ENCODE assay signal across 25 cellular contexts in the genomic region with DNA sequence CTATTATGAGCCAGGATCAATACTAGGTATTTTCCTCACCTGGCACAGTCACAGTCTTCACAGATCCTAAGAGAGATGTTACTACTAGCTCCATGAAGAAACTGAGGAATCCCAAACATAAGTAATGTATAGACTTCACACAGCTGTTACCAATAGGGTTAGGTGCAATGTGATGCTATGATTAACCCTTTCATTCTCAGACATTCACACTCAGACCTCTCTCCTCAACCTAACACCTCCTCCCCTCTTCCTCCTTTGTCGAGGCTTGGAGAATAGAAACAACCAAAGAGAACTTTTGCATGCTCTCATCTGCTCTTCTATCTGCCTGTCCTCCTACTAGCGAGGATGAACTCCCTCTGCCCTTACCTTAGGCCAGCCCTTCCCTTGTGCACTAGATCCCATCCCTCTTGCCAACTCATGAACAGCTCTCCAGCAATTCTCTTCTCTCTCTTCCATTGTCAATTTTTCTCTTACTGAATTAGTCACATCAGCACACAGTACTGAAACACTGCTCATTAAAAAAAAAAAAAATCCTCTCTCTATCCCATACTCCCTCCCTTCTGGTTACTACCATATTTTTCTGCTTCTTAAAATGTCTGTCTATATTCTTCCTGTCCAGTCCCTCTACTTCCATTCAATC. TPM values are rescaled to one million over a fixed set of nuclear protein-coding genes. Genes with fewer than 3 reads are reported as not detected.
DNase-seq lines count a peak whose midpoint lies in the region; ATAC-seq, FAIRE-seq and TF ChIP-seq lines count a peak whose summit lies in the region.
"Had no signal": no experiment of that assay in that cellular context is flagged by ENCODE, and none has a peak within 500 bp of the region (broad histone marks: within the 10 kb centered on the region; RNA-seq: fewer than 3 reads in every experiment).

No MANE protein-coding gene starts in this region.

- H3K36me3 Mint-ChIP-seq in chondrocyte (ENCODE audit: low read depth), result peaks cover 1% of the 10 kb centered on the region

- H3K79me1 ChIP-seq in IMR-90 (ENCODE audit: low read depth in 1 of 2, low read length in 2 of 2), result peaks cover 25 to 62% of the 10 kb centered on the region in 2 experiments

- intact Hi-C loops in HepG2 (cut with micrococcal nuclease; ENCODE audit: unreplicated experiment) (loop anchor here (10.0 kb wide), 1 partner anchor 45 kb away; a partner anchor contains a TSS), right lobe of liver (cut with DNase I) (no loop called here), IMR-90 (cut with micrococcal nuclease) (no loop called here), thyroid gland (cut with DNase I) (no loop called here)

- no peak for ATAC-seq in HepG2
- ATAC-seq in right lobe of liver, result no peak
- no peak for ATAC-seq in IMR-90 (ENCODE audit: low read depth)
- ATAC-seq: A549, heart right ventricle, left lobe of liver, sciatic nerve, upper lobe of right lung had no signal

- H3K9ac ChIP-seq in HepG2 (ENCODE audit: insufficient read depth, low read depth, low read length), result no peak overlapping the region
- no peak overlapping the region for H3K9ac ChIP-seq in IMR-90 (ENCODE audit: low read depth, low read length)
- H3K9ac ChIP-seq in smooth muscle cell (ENCODE audit: low read depth), result no peak overlapping the region
- H3K9ac ChIP-seq: parathyroid adenoma had no signal

- H3K27ac Mint-ChIP-seq in chondrocyte (ENCODE audit: unreplicated experiment), result no peak overlapping the region
- H3K27ac Mint-ChIP-seq: activated naive CD4-positive, alpha-beta T cell treated with anti-CD3 and anti-CD28 coated beads for 36 hours; activated T-cell treated with anti-CD3 and anti-CD28 coated beads, Interleukin-2, amount 50 U/mL, for 24 hours; nephron had no signal

- H2BK120ac ChIP-seq in IMR-90 (ENCODE audit: low read depth, low read length), result no peak overlapping the region

- TF ChIP-seq EP300 in HepG2 (IDR thresholded peaks at IDR 0.05; ENCODE audit: low read depth in 2 of 2, low read length in 2 of 2) (no peak), HepG2 (CRISPR knock-in tag; IDR thresholded peaks at IDR 0.05; ENCODE audit: borderline replicate concordance) (no peak)

- H4K8ac ChIP-seq in IMR-90 (ENCODE audit: low read depth in 2 of 2, low read length in 2 of 2), result 0 out of 4 replicates have a peak overlapping the region, but pooled peaks of 1 of the 2 experiments have one; percentile 38

- peaks cover 17% of the 10 kb centered on the region for H3K9me1 ChIP-seq in IMR-90 (ENCODE audit: insufficient read depth, low read length)

- peaks cover 40% of the 10 kb centered on the region for H3K4me1 Mint-ChIP-seq in chondrocyte (ENCODE audit: low read depth)

- no peak for TF ChIP-seq POLR2A in HepG2 (IDR thresholded peaks at IDR 0.05; ENCODE audit: insufficient read depth in 1 of 2, low read depth in 2 of 2, low read length in 2 of 2)
- no peak for TF ChIP-seq POLR2A in right lobe of liver (IDR thresholded peaks at IDR 0.05)
- TF ChIP-seq POLR2A in IMR-90 (IDR thresholded peaks at IDR 0.05; ENCODE audit: low read depth, low read length), result no peak
- TF ChIP-seq POLR2A in thyroid gland (IDR thresholded peaks at IDR 0.05), result no peak

- POLR2A ChIA-PET in HepG2 (lab: Yijun Ruan, JAX) (no interaction called here), IMR-90 (lab: Charles Lee; ENCODE audit: unreplicated experiment) (no interaction called here)

- no peak overlapping the region for H4K91ac ChIP-seq in IMR-90 (ENCODE audit: insufficient read depth, low read depth, low read length)

- H3K4me3 ChIP-seq in HepG2 (replicated peaks in 1 of 3; ENCODE audit: insufficient read depth in 1 of 3, low read depth in 2 of 3, low read length in 3 of 3) (no peak overlapping the region), right lobe of liver (no peak overlapping the region), IMR-90 (ENCODE audit: insufficient read depth, low read depth, low read length) (no peak overlapping the region), brain microvascular endothelial cell (ENCODE audit: low read depth, low read length) (no peak overlapping the region), smooth muscle cell (no peak overlapping the region), thyroid gland (replicated peaks in 1 of 3) (no peak overlapping the region)
- H3K4me3 ChIP-seq: A549, heart right ventricle, upper lobe of right lung had no signal

- in situ Hi-C loops in HepG2 (cut with HindIII; ENCODE audit: extremely low pct_ligation_motif_present, low pct_unique_long_range_greater_than_20kb) (no loop called here), IMR-90 (cut with MboI; ENCODE audit: low sequenced_read_pairs) (no loop called here), brain microvascular endothelial cell (cut with HindIII; ENCODE audit: low pct_ligation_motif_present, low sequenced_read_pairs) (no loop called here)

- H4K20me1 ChIP-seq in HepG2 (ENCODE audit: insufficient read depth, low read length) (no peaks in the 10 kb centered on the region), IMR-90 (ENCODE audit: insufficient read depth, low read length) (no peaks in the 10 kb centered on the region), smooth muscle cell (ENCODE audit: low read depth) (no peaks in the 10 kb centered on the region)

- H3K36me3 ChIP-seq in HepG2 (replicated peaks in 1 of 2; ENCODE audit: control insufficient read depth in 1 of 2, insufficient read depth in 2 of 2, low read length in 2 of 2) (no peaks in the 10 kb centered on the region; a peak in 1 of 5 replicates), right lobe of liver (no peaks in the 10 kb centered on the region), IMR-90 (ENCODE audit: control insufficient read depth, insufficient read depth, low read length) (peaks cover 3% of the 10 kb centered on the region), brain microvascular endothelial cell (replicated peaks) (no peaks in the 10 kb centered on the region), smooth muscle cell (ENCODE audit: low read depth) (no peaks in the 10 kb centered on the region), thyroid gland (no peaks in the 10 kb centered on the region)

- H3K27ac ChIP-seq in HepG2 (ENCODE audit: extremely low read length, insufficient read depth, low read length), result no peak overlapping the region
- no peak overlapping the region for H3K27ac ChIP-seq in right lobe of liver
- no peak overlapping the region for H3K27ac ChIP-seq in IMR-90 (ENCODE audit: insufficient read depth, low read length)
- H3K27ac ChIP-seq in brain microvascular endothelial cell, result peak overlapping the region; percentile 78
- peak overlapping the region; percentile 81 for H3K27ac ChIP-seq in smooth muscle cell (ENCODE audit: low read depth)
- no peak overlapping the region for H3K27ac ChIP-seq in thyroid gland
- H3K27ac ChIP-seq: A549, heart right ventricle, parathyroid adenoma, RWPE1, upper lobe of right lung had no signal

- peak overlapping the region; percentile 79; the same call in 1 of the 2 replicates for H3K23ac ChIP-seq in IMR-90 (ENCODE audit: low read depth, low read length)

- H3K27me3 Mint-ChIP-seq in chondrocyte (ENCODE audit: low read depth), result no peaks in the 10 kb centered on the region
- H3K27me3 Mint-ChIP-seq: activated T-cell treated with anti-CD3 and anti-CD28 coated beads, Interleukin-2, amount 50 U/mL, for 24 hours had no signal

- H2AK9ac ChIP-seq in IMR-90 (replicated peaks; ENCODE audit: low read depth, low read length, poor library complexity), result no peak overlapping the region

- FAIRE-seq in HepG2 (lab: Jason Lieb, UNC), result no peak
- FAIRE-seq: A549 had no signal

- dilution Hi-C loops in IMR-90 (cut with HindIII; ENCODE audit: low sequenced_read_pairs, unreplicated experiment), result no loop called here

- H2AK5ac ChIP-seq in IMR-90 (ENCODE audit: low read depth, low read length), result peak overlapping the region; percentile 61; the same call in 1 of the 2 replicates

- peak overlapping the region; percentile 30; the same call in 1 of the 2 replicates for H3K14ac ChIP-seq in IMR-90 (replicated peaks; ENCODE audit: low read depth, low read length)

- H2BK5ac ChIP-seq in IMR-90 (ENCODE audit: low read depth, low read length, poor library complexity, severe bottlenecking), result peak overlapping the region; percentile 67

- H2AFZ ChIP-seq in HepG2 (ENCODE audit: low read length), result no peak overlapping the region
- H2AFZ ChIP-seq in IMR-90 (replicated peaks; ENCODE audit: low read length, poor library complexity), result no peak overlapping the region
- no peak overlapping the region for H2AFZ ChIP-seq in smooth muscle cell (ENCODE audit: low read depth)
- H2AFZ ChIP-seq: parathyroid adenoma had no signal

- H3K4me3 Mint-ChIP-seq in chondrocyte (ENCODE audit: unreplicated experiment), result no peak overlapping the region
- H3K4me3 Mint-ChIP-seq: activated naive CD4-positive, alpha-beta T cell treated with anti-CD3 and anti-CD28 coated beads for 36 hours; activated T-cell treated with anti-CD3 and anti-CD28 coated beads, Interleukin-2, amount 50 U/mL, for 24 hours; nephron had no signal

- DNase-seq in HepG2 (ENCODE audit: low spot score) (no peak), right lobe of liver (no peak), IMR-90 (peak; percentile 38), brain microvascular endothelial cell (no peak), smooth muscle cell (lab: John Stamatoyannopoulos, UW; ENCODE audit: unreplicated experiment) (no peak), thyroid gland (no peak), chondrocyte (ENCODE audit: low spot score) (no peak), T-helper 2 cell (no peak)
- DNase-seq: activated T-cell treated with anti-CD3 and anti-CD28 coated beads, Interleukin-2, amount 50 U/mL, for 24 hours; central memory CD4-positive, alpha-beta T cell; COR-L47; heart right ventricle; MM.1S; NCI-H1436 treated with DMSO at 0.1 percent for 48 hours; NCI-H2171; NCI-H524; T-helper 9 cell; upper lobe of right lung had no signal

- 93% methylated on average over 2 of the region's 2 CpGs for WGBS in HepG2 (ENCODE audit: low lambda C conversion rate)
- 85% methylated on average over 2 of the region's 2 CpGs for WGBS in right lobe of liver (ENCODE audit: insufficient coverage, low coverage, low lambda C conversion rate, missing lambda C conversion rate)
- 55% methylated on average over 2 of the region's 2 CpGs; no CpG with 5 or more reads in 1 of the 2 experiments for WGBS in IMR-90 (ENCODE audit: extremely low coverage in 2 of 2, insufficient read length in 1 of 2), 2 experiments
- whole genome bisulfite sequencing in smooth muscle cell (ENCODE audit: low lambda C conversion rate), result 91% methylated on average over 2 of the region's 2 CpGs
- 70 to 82% methylated on average over 2 of the region's 2 CpGs for WGBS in thyroid gland, 2 donors

- no peaks in the 10 kb centered on the region for H3K9me3 ChIP-seq in HepG2 (ENCODE audit: low read length)
- H3K9me3 ChIP-seq in right lobe of liver, result no peaks in the 10 kb centered on the region
- no peaks in the 10 kb centered on the region for H3K9me3 ChIP-seq in IMR-90 (ENCODE audit: control insufficient read depth, insufficient read depth, low read length)
- no peaks in the 10 kb centered on the region for H3K9me3 ChIP-seq in smooth muscle cell (replicated peaks; ENCODE audit: low read depth)
- H3K9me3 ChIP-seq in thyroid gland, result no peaks in the 10 kb centered on the region
- H3K9me3 ChIP-seq: A549, heart right ventricle, upper lobe of right lung had no signal

- peak overlapping the region; percentile 47 for H2BK20ac ChIP-seq in IMR-90 (ENCODE audit: low read depth, low read length)

- no peak overlapping the region for H3K56ac ChIP-seq in IMR-90 (ENCODE audit: extremely low read depth, insufficient read depth, low read length)

- H3K27me3 ChIP-seq in HepG2 (ENCODE audit: control insufficient read depth in 1 of 2, insufficient read depth in 2 of 2, low read length in 2 of 2), result no peaks in the 10 kb centered on the region
- H3K27me3 ChIP-seq in right lobe of liver, result no peaks in the 10 kb centered on the region
- H3K27me3 ChIP-seq in IMR-90 (ENCODE audit: control insufficient read depth, insufficient read depth, low read length), result no peaks in the 10 kb centered on the region
- no peaks in the 10 kb centered on the region for H3K27me3 ChIP-seq in brain microvascular endothelial cell (replicated peaks)
- H3K27me3 ChIP-seq in smooth muscle cell (ENCODE audit: low read depth), result no peaks in the 10 kb centered on the region
- no peaks in the 10 kb centered on the region for H3K27me3 ChIP-seq in thyroid gland
- H3K27me3 ChIP-seq: heart right ventricle, upper lobe of right lung had no signal

- H4K5ac ChIP-seq in IMR-90 (ENCODE audit: low read depth, low read length), result no peak overlapping the region; the same call in 1 of the 2 replicates

- no peaks in the 10 kb centered on the region for H3K79me2 ChIP-seq in HepG2 (ENCODE audit: insufficient read depth, low read length)
- peaks cover 10% of the 10 kb centered on the region for H3K79me2 ChIP-seq in smooth muscle cell (ENCODE audit: low read depth)

- H3K4me1 ChIP-seq in HepG2 (ENCODE audit: insufficient read depth, low read length), result no peaks in the 10 kb centered on the region
- H3K4me1 ChIP-seq in right lobe of liver, result no peaks in the 10 kb centered on the region
- H3K4me1 ChIP-seq in IMR-90 (ENCODE audit: control insufficient read depth, insufficient read depth, low read length), result peaks cover 7% of the 10 kb centered on the region
- peaks cover 20% of the 10 kb centered on the region for H3K4me1 ChIP-seq in smooth muscle cell (ENCODE audit: low read depth)
- no peaks in the 10 kb centered on the region for H3K4me1 ChIP-seq in thyroid gland
- H3K4me1 ChIP-seq: parathyroid adenoma had no signal

- TF ChIP-seq RAD21 in HepG2 (CRISPR knock-in tag; IDR thresholded peaks at IDR 0.05) (no peak), IMR-90 (IDR thresholded peaks at IDR 0.05; ENCODE audit: low read length) (no peak)

- no peak overlapping the region for H3K4me2 ChIP-seq in HepG2 (ENCODE audit: low read depth, low read length)
- no peak overlapping the region; the same call in 1 of the 2 replicates for H3K4me2 ChIP-seq in IMR-90 (ENCODE audit: low read depth, low read length)
- H3K4me2 ChIP-seq in smooth muscle cell, result no peak overlapping the region
- H3K4me2 ChIP-seq: A549 had no signal

- H2BK15ac ChIP-seq in IMR-90 (ENCODE audit: low read depth, low read length), result 0 out of 3 replicates have a peak overlapping the region, but pooled peaks have one; percentile 37

- CTCF ChIA-PET in HepG2 (lab: Yijun Ruan, JAX; ENCODE audit: low intra/inter-chr PET ratio, low total read pairs) (no interaction called here), IMR-90 (lab: Yijun Ruan, JAX) (interaction anchor here (0.7 kb wide), 1 partner anchor 14 kb away, joined by 3 read pairs; no protein-coding TSS in a partner anchor)

- no peaks in the 10 kb centered on the region for H3K9me3 Mint-ChIP-seq in chondrocyte (ENCODE audit: low read depth)
- H3K9me3 Mint-ChIP-seq: activated naive CD4-positive, alpha-beta T cell treated with anti-CD3 and anti-CD28 coated beads for 36 hours; activated T-cell treated with anti-CD3 and anti-CD28 coated beads, Interleukin-2, amount 50 U/mL, for 24 hours; nephron had no signal

- peak overlapping the region; percentile 57; the same call in 1 of the 2 replicates for H3K18ac ChIP-seq in IMR-90 (ENCODE audit: low read depth, low read length)

- peak overlapping the region; percentile 63; the same call in 1 of the 2 replicates for H3K4ac ChIP-seq in IMR-90 (ENCODE audit: low read depth, low read length)

- no peak for TF ChIP-seq CTCF in HepG2 (CRISPR knock-in tag; IDR thresholded peaks at IDR 0.05)
- no peak for TF ChIP-seq CTCF in right lobe of liver (IDR thresholded peaks at IDR 0.05)
- no peak for TF ChIP-seq CTCF in IMR-90 (conservative IDR thresholded peaks at IDR 0.05; ENCODE audit: low read depth, low read length)
- no peak for TF ChIP-seq CTCF in brain microvascular endothelial cell (IDR thresholded peaks at IDR 0.05; ENCODE audit: low read depth, low read length, missing control alignments)
- TF ChIP-seq CTCF in smooth muscle cell (IDR thresholded peaks at IDR 0.05; ENCODE audit: borderline replicate concordance, insufficient read depth, poor library complexity, severe bottlenecking), result no peak
- TF ChIP-seq CTCF in thyroid gland (IDR thresholded peaks at IDR 0.05), result no peak
- TF ChIP-seq CTCF in chondrocyte (IDR thresholded peaks at IDR 0.05), result no peak

- no peaks in the 10 kb centered on the region for H3F3A ChIP-seq in smooth muscle cell (ENCODE audit: low read depth)

- no TSS peak for BruUV-seq in HepG2 (replicated peaks; lab: Mats Ljungman, UMichigan)
- no TSS peak for BruUV-seq in IMR-90 (replicated peaks; lab: Mats Ljungman, UMichigan)

RNA-seq across cellular contexts. Expression of a gene that starts 47.7 kb away (rescaled TPM):
- total RNA-seq in HepG2 (2016; rRNA removed; fragmentation: Illumina TruSeq; extraction: Trizol) (63.3 and 64.3 TPM in 2 replicates), right lobe of liver (10 to 100 TPM; 29.6 to 53.2 (median 48.3) TPM), IMR-90 (2012; rRNA removed) (122 and 158 TPM in 2 replicates), smooth muscle cell (50.1 and 52.3 TPM in 2 replicates), thyroid gland (100 to 1,000 TPM in 3 of 4 donors, 10 to 100 TPM in 1; 87.1 to 114 (median 111) TPM), chondrocyte (80.3 to 93.9 TPM (median 91.5 TPM) in 3 replicates)
- total RNA-seq in HepG2 (2016; cell fraction: cytosol; rRNA removed; fragmentation: Illumina TruSeq; extraction: Trizol; ENCODE audit: low read depth), result 73.6 and 79.6 TPM in 2 replicates
- total RNA-seq in HepG2 (2016; cell fraction: insoluble cytoplasmic fraction; rRNA removed; fragmentation: Illumina TruSeq; extraction: Trizol), result 50.8 and 66.4 TPM in 2 replicates
- 151 and 154 TPM in 2 replicates for total RNA-seq in HepG2 (2016; cell fraction: membrane; rRNA removed; fragmentation: Illumina TruSeq; extraction: Trizol)
- 40.3 and 49.7 TPM in 2 replicates for total RNA-seq in HepG2 (2016; cell fraction: nucleus; rRNA removed; fragmentation: Illumina TruSeq; extraction: Trizol)
- polyA plus RNA-seq in HepG2 (2011; rRNA removed) (38.3 and 45.0 TPM in 2 replicates), IMR-90 (2012; rRNA removed) (75.0 and 87.2 TPM in 2 replicates), smooth muscle cell (71.9 and 74.5 TPM in 2 replicates)
- 31.1 and 37.8 TPM in 2 replicates for polyA plus RNA-seq in HepG2 (2011; cell fraction: cytosol; rRNA removed)
- polyA plus RNA-seq in HepG2 (2011; cell fraction: nucleus; rRNA removed), result 19.1 and 22.9 TPM in 2 replicates
- 23.3 and 24.3 TPM in 2 replicates for polyA plus RNA-seq in HepG2 (2012)
- polyA plus RNA-seq in HepG2 (2016; cell fraction: cytosol; fragmentation: Illumina TruSeq; extraction: Trizol; ENCODE audit: low read depth), result 152 and 156 TPM in 2 replicates
- 64.7 and 77.0 TPM in 2 replicates for polyA plus RNA-seq in HepG2 (2016; cell fraction: insoluble cytoplasmic fraction; fragmentation: Illumina TruSeq; extraction: Trizol; ENCODE audit: low read depth)
- polyA plus RNA-seq in HepG2 (2016; cell fraction: membrane; fragmentation: Illumina TruSeq; extraction: Trizol; ENCODE audit: low read depth), result 215 and 223 TPM in 2 replicates
- polyA plus RNA-seq in HepG2 (2016; cell fraction: nucleus; fragmentation: Illumina TruSeq; extraction: Trizol; ENCODE audit: insufficient read depth, low read depth), result 63.9 and 70.8 TPM in 2 replicates
- polyA minus RNA-seq in HepG2 (2011; rRNA and poly(A)+ RNA removed; ENCODE audit: low replicate concordance), result 42.8 and 148 TPM in 2 replicates
- polyA minus RNA-seq in HepG2 (2011; cell fraction: cytosol; rRNA and poly(A)+ RNA removed), result 8.1 and 12.7 TPM in 2 replicates
- polyA minus RNA-seq in HepG2 (2011; cell fraction: nucleus; rRNA and poly(A)+ RNA removed), result 39.3 and 49.2 TPM in 2 replicates
- polyA plus RNA-seq in IMR-90 (2012; cell fraction: cytosol; rRNA removed), result 57.5 and 86.3 TPM in 2 replicates
- polyA plus RNA-seq in IMR-90 (2012; cell fraction: nucleus; rRNA removed; ENCODE audit: low replicate concordance), result 53.4 and 70.8 TPM in 2 replicates

Comparison
In these comparisons a context has a peak if more than half of its experiments do, and no peak if none do; other contexts are left out.
1. H3K27ac ChIP-seq: peak in brain microvascular endothelial cell (single experiment) and smooth muscle cell (single experiment); none in HepG2 (single experiment), right lobe of liver (0 of 3), IMR-90 (single experiment) and thyroid gland (0 of 3).